ENCODE assay signal across 8 cellular contexts in genomic region chr2:196927318-196928225, GRCh38. TPM values are rescaled to one million over a fixed set of nuclear protein-coding genes. Genes with fewer than 3 reads are reported as not detected.
DNase-seq lines count a peak whose midpoint lies in the region; ATAC-seq and TF ChIP-seq lines count a peak whose summit lies in the region.

No MANE protein-coding gene starts in this region.

- no peak for TF ChIP-seq CTCF in upper lobe of left lung (IDR thresholded peaks at IDR 0.05)

- H3K9ac ChIP-seq in BLaER1 = peak overlapping the region; percentile 85

- TF ChIP-seq EP300 in upper lobe of left lung (IDR thresholded peaks at IDR 0.05) = no peak

- H3K4me1 ChIP-seq in BLaER1 (peaks cover 12% of the 10 kb centered on the region), neuron (ENCODE audit: insufficient read depth, low read length) (peaks cover 18% of the 10 kb centered on the region), upper lobe of left lung (peaks cover 4 to 15% (median 7%) of the 10 kb centered on the region in 4 donors)

- TF ChIP-seq POLR2A in upper lobe of left lung (IDR thresholded peaks at IDR 0.05) = no peak

- peak; percentile 57 for DNase-seq in NCI-H510A treated with DMSO at 0.1 percent for 48 hours (lab: John Stamatoyannopoulos, UW)
- peak; percentile 20 for DNase-seq in activated T-cell treated with anti-CD3 and anti-CD28 coated beads for 48 hours (ENCODE audit: low read depth)
- peak; percentile 70 for DNase-seq in fibroblast of gingiva (ENCODE audit: low read depth)
- DNase-seq in upper lobe of left lung = no peak
- DNase-seq in 8988T = no peak

- H2AFZ ChIP-seq in neuron (ENCODE audit: low read depth, low read length) = peak overlapping the region; percentile 58

- ATAC-seq in GM21423 (IDR thresholded peaks at IDR 0.05; ENCODE audit: unreplicated experiment) (peak; percentile 0), upper lobe of left lung (ENCODE audit: low FRiP score in 2 of 2) (peak in 1 of 2 donors; percentile 30)

- H3K4me3 ChIP-seq in BLaER1 (peak overlapping the region; percentile 86), neuron (ENCODE audit: low read length) (peak overlapping the region; percentile 87), upper lobe of left lung (peak overlapping the region; percentile 38 to 88 (median 70))

- H3K4me2 ChIP-seq in BLaER1 = peak overlapping the region; percentile 89

- no peaks in the 10 kb centered on the region for H3K9me3 ChIP-seq in BLaER1
- H3K9me3 ChIP-seq in neuron (ENCODE audit: low read length) = no peaks in the 10 kb centered on the region
- no peaks in the 10 kb centered on the region for H3K9me3 ChIP-seq in upper lobe of left lung

- peak overlapping the region; percentile 70 for H3K27ac ChIP-seq in BLaER1
- peak overlapping the region; percentile 81 to 89 (median 88) for H3K27ac ChIP-seq in upper lobe of left lung

- no peaks in the 10 kb centered on the region; the same call in 1 of the 2 replicates for H4K20me1 ChIP-seq in BLaER1

- 14% methylated on average over 23 of the region's 23 CpGs for WGBS in upper lobe of left lung, 2 donors

- no peaks in the 10 kb centered on the region for H3K36me3 ChIP-seq in BLaER1
- H3K36me3 ChIP-seq in neuron (ENCODE audit: insufficient read depth, low read length) = no peaks in the 10 kb centered on the region
- H3K36me3 ChIP-seq in upper lobe of left lung = no peaks in the 10 kb centered on the region

- H3K27me3 ChIP-seq in BLaER1 (peaks cover 10% of the 10 kb centered on the region), neuron (ENCODE audit: insufficient read depth, low read length) (no peaks in the 10 kb centered on the region), upper lobe of left lung (no peaks in the 10 kb centered on the region)

RNA-seq across cellular contexts. Expression of gene PGAP1, which starts 1.1 kb away (rescaled TPM):
- 10 to 100 TPM in 4 of 6 donors, 1 to 10 TPM in 2; 4.2 to 15.5 (median 10.5) TPM for total RNA-seq in upper lobe of left lung

Comparison
In these comparisons a context has a peak if more than half of its experiments do, and no peak if none do; other contexts are left out.
1. DNase-seq: peak in NCI-H510A treated with DMSO at 0.1 percent for 48 hours (single experiment), activated T-cell treated with anti-CD3 and anti-CD28 coated beads for 48 hours (single experiment) and fibroblast of gingiva (single experiment); none in upper lobe of left lung (0 of 2) and 8988T (single experiment).
2. Peak in every context shown above with its lines, with median percentiles within 50 percentile points of each other: H3K4me3 ChIP-seq.